39 cellular contexts compared by ENCODE assay signal in the genomic region with DNA sequence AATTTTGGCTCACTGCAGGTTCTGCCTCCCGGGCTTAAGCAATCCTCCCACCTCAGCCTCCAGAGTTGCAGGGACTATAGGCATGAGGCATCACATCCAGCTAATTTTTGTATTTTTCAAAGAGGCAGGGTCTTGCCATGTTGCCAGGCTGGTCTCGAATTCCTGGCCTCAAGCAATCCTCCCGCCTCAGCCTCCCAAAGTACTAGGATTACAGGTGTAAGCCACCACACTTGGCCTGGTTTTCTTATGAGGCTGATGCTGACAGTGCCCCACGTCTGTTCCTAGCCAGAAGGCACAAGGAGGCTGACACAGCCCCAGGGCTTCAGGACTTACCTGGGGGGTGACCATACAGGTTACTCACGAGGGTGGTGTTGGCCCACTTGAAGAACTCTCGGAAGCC. TPM values are rescaled to one million over a fixed set of nuclear protein-coding genes. Genes with fewer than 3 reads are reported as not detected.
"Had no signal": no experiment of that assay in that cellular context is flagged by ENCODE, and none has a peak within 500 bp of the region (broad histone marks: within the 10 kb centered on the region; RNA-seq: fewer than 3 reads in every experiment).

No MANE protein-coding gene starts in this region.

- H3K4me3 ChIP-seq: adrenal gland, ascending aorta, body of pancreas, breast epithelium, cardiac muscle cell had no signal

- H3K27me3 ChIP-seq: adrenal gland, ascending aorta, body of pancreas, brain microvascular endothelial cell, breast epithelium, cardiac muscle cell had no signal

- H3K9me3 ChIP-seq: adrenal gland, ascending aorta, body of pancreas, breast epithelium had no signal

- H3K36me3 ChIP-seq: adrenal gland, ascending aorta, brain microvascular endothelial cell, breast epithelium, cardiac muscle cell had no signal

- H3K4me3 Mint-ChIP-seq: activated naive CD4-positive, alpha-beta T cell treated with anti-CD3 and anti-CD28 coated beads for 36 hours; activated naive CD4-positive, alpha-beta T cell treated with anti-CD3 and anti-CD28 coated beads, Interleukin-2, amount 10 ng/mL, durations not matched to agents 7 days and 5 days; activated naive CD4-positive, alpha-beta T cell treated with anti-CD3 and anti-CD28 coated beads, Interleukin-2, amount 50 U/mL, for 24 hours; activated naive CD8-positive, alpha-beta T cell; activated naive CD8-positive, alpha-beta T cell treated with anti-CD3 and anti-CD28 coated beads for 36 hours; activated naive CD8-positive, alpha-beta T cell treated with anti-CD3 and anti-CD28 coated beads, Interleukin-2, amount 10 ng/mL, durations not matched to agents 7 days and 5 days; activated naive CD8-positive, alpha-beta T cell treated with anti-CD3 and anti-CD28 coated beads, Interleukin-2, amount 50 U/mL, for 24 hours; activated T-cell treated with anti-CD3 and anti-CD28 coated beads, Interleukin-2, amount 50 U/mL, for 24 hours; activated T-cell treated with anti-CD3 and anti-CD28 coated beads, Interleukin-2, amount 50 U/mL, for 4 hours; activated T-cell treated with anti-CD3 and anti-CD28 coated beads, Interleukin-2, amount 50 U/mL, for 72 hours; activated T-helper 1 cell treated with anti-CD3 and anti-CD28 coated beads, Interleukin-12 subunit alpha, Interleukin-12 subunit beta, Interleukin-2, Interleukin-4 antibody, amounts not matched to agents 30 ng/mL and 10 ng/mL and 1 ng/mL, durations not matched to agents 14 hours and 24 hours and 36 hours; activated T-helper 17 cell treated with anti-CD3 and anti-CD28 coated beads, Interleukin-2, amount 50 U/mL, for 72 hours; brain; central memory CD8-positive, alpha-beta T cell had no signal

- DNase-seq: activated effector memory CD4-positive, alpha-beta T cell treated with anti-CD3 and anti-CD28 coated beads, Interleukin-2, amount 50 U/mL, for 16 hours; activated effector memory CD4-positive, alpha-beta T cell treated with Interleukin-2 at 50 U/mL for 16 hours; activated gamma-delta T cell; activated gamma-delta T cell treated with Interleukin-2 at 50 U/mL for 16 hours; activated naive CD4-positive, alpha-beta T cell; activated naive CD4-positive, alpha-beta T cell treated with anti-CD3 and anti-CD28 coated beads for 36 hours; activated naive CD4-positive, alpha-beta T cell treated with anti-CD3 and anti-CD28 coated beads, Interleukin-2, amount 10 ng/mL, durations not matched to agents 7 days and 5 days; activated naive CD4-positive, alpha-beta T cell treated with anti-CD3 and anti-CD28 coated beads, Interleukin-2, amount 50 U/mL, for 16 hours; activated naive CD4-positive, alpha-beta T cell treated with Interleukin-2 at 50 U/mL for 16 hours; activated naive CD8-positive, alpha-beta T cell treated with anti-CD3 and anti-CD28 coated beads for 36 hours; activated naive CD8-positive, alpha-beta T cell treated with anti-CD3 and anti-CD28 coated beads, Interleukin-2, amount 10 ng/mL, durations not matched to agents 7 days and 5 days; activated naive CD8-positive, alpha-beta T cell treated with anti-CD3 and anti-CD28 coated beads, Interleukin-2, amount 50 U/mL, for 24 hours; activated T-cell treated with anti-CD3 and anti-CD28 coated beads for 4 hours; activated T-cell treated with anti-CD3 and anti-CD28 coated beads, Interleukin-2, amount 50 U/mL, for 1 hour; activated T-cell treated with anti-CD3 and anti-CD28 coated beads, Interleukin-2, amount 50 U/mL, for 24 hours; activated T-cell treated with anti-CD3 and anti-CD28 coated beads, Interleukin-2, amount 50 U/mL, for 4 hours; activated T-cell treated with anti-CD3 and anti-CD28 coated beads, Interleukin-2, amount 50 U/mL, for 48 hours; activated T-cell treated with anti-CD3 and anti-CD28 coated beads, Interleukin-2, amount 50 U/mL, for 72 hours; adrenal gland; amniotic stem cell; amygdala; anterior cingulate cortex; aorta; body of pancreas; brain microvascular endothelial cell; caudate nucleus; central memory CD4-positive, alpha-beta T cell; cerebellar nuclear complex had no signal

- ATAC-seq: activated naive CD4-positive, alpha-beta T cell treated with anti-CD3 and anti-CD28 coated beads, Interleukin-2, amount 50 U/mL, for 72 hours; activated naive CD8-positive, alpha-beta T cell treated with anti-CD3 and anti-CD28 coated beads, Interleukin-2, amount 50 U/mL, for 24 hours; activated T-cell treated with anti-CD3 and anti-CD28 coated beads, Interleukin-2, amount 50 U/mL, for 4 hours; activated T-cell treated with anti-CD3 and anti-CD28 coated beads, Interleukin-2, amount 50 U/mL, for 72 hours; activated T-helper 17 cell treated with anti-CD3 and anti-CD28 coated beads, Interleukin-2, amount 50 U/mL, for 72 hours; body of pancreas had no signal

- H3K27ac Mint-ChIP-seq: activated naive CD4-positive, alpha-beta T cell treated with anti-CD3 and anti-CD28 coated beads for 36 hours; activated naive CD4-positive, alpha-beta T cell treated with anti-CD3 and anti-CD28 coated beads, Interleukin-2, amount 10 ng/mL, durations not matched to agents 7 days and 5 days; activated naive CD4-positive, alpha-beta T cell treated with anti-CD3 and anti-CD28 coated beads, Interleukin-2, amount 50 U/mL, for 24 hours; activated naive CD8-positive, alpha-beta T cell; activated naive CD8-positive, alpha-beta T cell treated with anti-CD3 and anti-CD28 coated beads for 36 hours; activated naive CD8-positive, alpha-beta T cell treated with anti-CD3 and anti-CD28 coated beads, Interleukin-2, amount 10 ng/mL, durations not matched to agents 7 days and 5 days; activated naive CD8-positive, alpha-beta T cell treated with anti-CD3 and anti-CD28 coated beads, Interleukin-2, amount 50 U/mL, for 24 hours; activated T-cell treated with anti-CD3 and anti-CD28 coated beads, Interleukin-2, amount 50 U/mL, for 24 hours; activated T-cell treated with anti-CD3 and anti-CD28 coated beads, Interleukin-2, amount 50 U/mL, for 72 hours; activated T-helper 1 cell treated with anti-CD3 and anti-CD28 coated beads, Interleukin-12 subunit alpha, Interleukin-12 subunit beta, Interleukin-2, Interleukin-4 antibody, amounts not matched to agents 30 ng/mL and 10 ng/mL and 1 ng/mL, durations not matched to agents 14 hours and 24 hours and 36 hours; activated T-helper 17 cell treated with anti-CD3 and anti-CD28 coated beads, Interleukin-2, amount 50 U/mL, for 72 hours; activated T-helper 2 cell treated with anti-CD3 and anti-CD28 coated beads, Interferon-gamma antibody, Interleukin-2, Interleukin-4, amounts not matched to agents 10 μg/mL and 5 μg/mL and 100 μg/mL, durations not matched to agents 14 hours and 24 hours and 36 hours; brain had no signal

- H3K27ac ChIP-seq: adrenal gland, ascending aorta, body of pancreas, brain microvascular endothelial cell, breast epithelium, cardiac muscle cell had no signal

- H3K4me1 Mint-ChIP-seq: activated naive CD4-positive, alpha-beta T cell treated with anti-CD3 and anti-CD28 coated beads, Interleukin-2, amount 10 ng/mL, durations not matched to agents 7 days and 5 days; activated naive CD4-positive, alpha-beta T cell treated with anti-CD3 and anti-CD28 coated beads, Interleukin-2, amount 50 U/mL, for 24 hours; activated naive CD8-positive, alpha-beta T cell treated with anti-CD3 and anti-CD28 coated beads for 36 hours; activated naive CD8-positive, alpha-beta T cell treated with anti-CD3 and anti-CD28 coated beads, Interleukin-2, amount 10 ng/mL, durations not matched to agents 7 days and 5 days; activated naive CD8-positive, alpha-beta T cell treated with anti-CD3 and anti-CD28 coated beads, Interleukin-2, amount 50 U/mL, for 24 hours; activated T-helper 17 cell treated with anti-CD3 and anti-CD28 coated beads, Interleukin-2, amount 50 U/mL, for 72 hours; brain; central memory CD8-positive, alpha-beta T cell had no signal

- H3K27me3 Mint-ChIP-seq: activated naive CD4-positive, alpha-beta T cell treated with anti-CD3 and anti-CD28 coated beads, Interleukin-2, amount 10 ng/mL, durations not matched to agents 7 days and 5 days; activated naive CD4-positive, alpha-beta T cell treated with anti-CD3 and anti-CD28 coated beads, Interleukin-2, amount 50 U/mL, for 24 hours; activated naive CD8-positive, alpha-beta T cell treated with anti-CD3 and anti-CD28 coated beads for 36 hours; activated T-cell treated with anti-CD3 and anti-CD28 coated beads, Interleukin-2, amount 50 U/mL, for 24 hours; activated T-helper 17 cell treated with anti-CD3 and anti-CD28 coated beads, Interleukin-2, amount 50 U/mL, for 72 hours; central memory CD8-positive, alpha-beta T cell had no signal

- H3K36me3 Mint-ChIP-seq: activated naive CD4-positive, alpha-beta T cell treated with anti-CD3 and anti-CD28 coated beads, Interleukin-2, amount 10 ng/mL, durations not matched to agents 7 days and 5 days; activated naive CD4-positive, alpha-beta T cell treated with anti-CD3 and anti-CD28 coated beads, Interleukin-2, amount 50 U/mL, for 24 hours; activated naive CD4-positive, alpha-beta T cell treated with anti-CD3 and anti-CD28 coated beads, Interleukin-2, amount 50 U/mL, for 72 hours; activated naive CD8-positive, alpha-beta T cell; activated naive CD8-positive, alpha-beta T cell treated with anti-CD3 and anti-CD28 coated beads for 36 hours; activated naive CD8-positive, alpha-beta T cell treated with anti-CD3 and anti-CD28 coated beads, Interleukin-2, amount 10 ng/mL, durations not matched to agents 7 days and 5 days; brain had no signal

- H3K9me3 Mint-ChIP-seq: activated naive CD4-positive, alpha-beta T cell treated with anti-CD3 and anti-CD28 coated beads for 36 hours; activated naive CD4-positive, alpha-beta T cell treated with anti-CD3 and anti-CD28 coated beads, Interleukin-2, amount 10 ng/mL, durations not matched to agents 7 days and 5 days; activated naive CD4-positive, alpha-beta T cell treated with anti-CD3 and anti-CD28 coated beads, Interleukin-2, amount 50 U/mL, for 24 hours; activated naive CD4-positive, alpha-beta T cell treated with anti-CD3 and anti-CD28 coated beads, Interleukin-2, amount 50 U/mL, for 72 hours; activated naive CD8-positive, alpha-beta T cell treated with anti-CD3 and anti-CD28 coated beads for 36 hours; activated naive CD8-positive, alpha-beta T cell treated with anti-CD3 and anti-CD28 coated beads, Interleukin-2, amount 10 ng/mL, durations not matched to agents 7 days and 5 days; activated naive CD8-positive, alpha-beta T cell treated with anti-CD3 and anti-CD28 coated beads, Interleukin-2, amount 50 U/mL, for 24 hours; activated T-cell treated with anti-CD3 and anti-CD28 coated beads, Interleukin-2, amount 50 U/mL, for 24 hours; activated T-cell treated with anti-CD3 and anti-CD28 coated beads, Interleukin-2, amount 50 U/mL, for 4 hours; activated T-cell treated with anti-CD3 and anti-CD28 coated beads, Interleukin-2, amount 50 U/mL, for 72 hours; activated T-helper 1 cell treated with anti-CD3 and anti-CD28 coated beads, Interleukin-12 subunit alpha, Interleukin-12 subunit beta, Interleukin-2, Interleukin-4 antibody, amounts not matched to agents 30 ng/mL and 10 ng/mL and 1 ng/mL, durations not matched to agents 14 hours and 24 hours and 36 hours; activated T-helper 17 cell treated with anti-CD3 and anti-CD28 coated beads, Interleukin-2, amount 50 U/mL, for 72 hours; activated T-helper 2 cell treated with anti-CD3 and anti-CD28 coated beads, Interferon-gamma antibody, Interleukin-2, Interleukin-4, amounts not matched to agents 10 μg/mL and 5 μg/mL and 100 μg/mL, durations not matched to agents 14 hours and 24 hours and 36 hours; brain; central memory CD8-positive, alpha-beta T cell had no signal

- H3K4me1 ChIP-seq: adrenal gland, ascending aorta, body of pancreas, breast epithelium had no signal

RNA-seq across cellular contexts. Expression of a gene that starts 53.1 kb away (rescaled TPM):
- total RNA-seq: ascending aorta had no signal
